Comparison of ENCODE assay signal across 1 cellular context in the genomic region with DNA sequence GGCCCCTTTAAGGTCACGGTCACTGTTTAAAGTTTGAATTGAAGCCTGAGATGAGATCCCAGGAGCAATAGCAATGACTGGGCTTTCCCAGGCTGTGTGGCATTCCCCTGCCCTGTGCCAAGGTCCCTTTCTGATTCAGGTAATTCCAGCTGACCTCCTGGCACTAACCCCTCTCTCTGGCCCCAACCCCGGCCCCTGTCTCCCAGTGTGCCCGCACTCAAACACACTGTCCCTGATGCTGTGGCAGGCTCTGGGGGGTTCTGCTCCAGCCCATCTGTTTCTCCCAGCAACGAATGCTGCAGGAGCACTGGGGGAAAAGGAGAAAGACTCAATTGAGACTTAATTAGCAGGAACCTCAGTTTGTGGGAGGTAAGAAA.
TF ChIP-seq lines count a peak whose summit lies in the region.

No MANE protein-coding gene starts in this region.

TF ChIP-seq in WTC11, 78 proteins besides CTCF, POLR2A, EP300 and RAD21 (continued from another document):
- TF ChIP-seq ATF1 (CRISPR knock-in tag; IDR thresholded peaks at IDR 0.05), result no peak
- TF ChIP-seq ZMAT4 (CRISPR knock-in tag; IDR thresholded peaks at IDR 0.05), result no peak
- TF ChIP-seq, protein P1, sequence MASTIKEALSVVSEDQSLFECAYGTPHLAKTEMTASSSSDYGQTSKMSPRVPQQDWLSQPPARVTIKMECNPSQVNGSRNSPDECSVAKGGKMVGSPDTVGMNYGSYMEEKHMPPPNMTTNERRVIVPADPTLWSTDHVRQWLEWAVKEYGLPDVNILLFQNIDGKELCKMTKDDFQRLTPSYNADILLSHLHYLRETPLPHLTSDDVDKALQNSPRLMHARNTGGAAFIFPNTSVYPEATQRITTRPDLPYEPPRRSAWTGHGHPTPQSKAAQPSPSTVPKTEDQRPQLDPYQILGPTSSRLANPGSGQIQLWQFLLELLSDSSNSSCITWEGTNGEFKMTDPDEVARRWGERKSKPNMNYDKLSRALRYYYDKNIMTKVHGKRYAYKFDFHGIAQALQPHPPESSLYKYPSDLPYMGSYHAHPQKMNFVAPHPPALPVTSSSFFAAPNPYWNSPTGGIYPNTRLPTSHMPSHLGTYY (CRISPR knock-in tag; IDR thresholded peaks at IDR 0.05), result no peak
- TF ChIP-seq JAZF1 (CRISPR knock-in tag; IDR thresholded peaks at IDR 0.05), result no peak
- TF ChIP-seq, protein P2, sequence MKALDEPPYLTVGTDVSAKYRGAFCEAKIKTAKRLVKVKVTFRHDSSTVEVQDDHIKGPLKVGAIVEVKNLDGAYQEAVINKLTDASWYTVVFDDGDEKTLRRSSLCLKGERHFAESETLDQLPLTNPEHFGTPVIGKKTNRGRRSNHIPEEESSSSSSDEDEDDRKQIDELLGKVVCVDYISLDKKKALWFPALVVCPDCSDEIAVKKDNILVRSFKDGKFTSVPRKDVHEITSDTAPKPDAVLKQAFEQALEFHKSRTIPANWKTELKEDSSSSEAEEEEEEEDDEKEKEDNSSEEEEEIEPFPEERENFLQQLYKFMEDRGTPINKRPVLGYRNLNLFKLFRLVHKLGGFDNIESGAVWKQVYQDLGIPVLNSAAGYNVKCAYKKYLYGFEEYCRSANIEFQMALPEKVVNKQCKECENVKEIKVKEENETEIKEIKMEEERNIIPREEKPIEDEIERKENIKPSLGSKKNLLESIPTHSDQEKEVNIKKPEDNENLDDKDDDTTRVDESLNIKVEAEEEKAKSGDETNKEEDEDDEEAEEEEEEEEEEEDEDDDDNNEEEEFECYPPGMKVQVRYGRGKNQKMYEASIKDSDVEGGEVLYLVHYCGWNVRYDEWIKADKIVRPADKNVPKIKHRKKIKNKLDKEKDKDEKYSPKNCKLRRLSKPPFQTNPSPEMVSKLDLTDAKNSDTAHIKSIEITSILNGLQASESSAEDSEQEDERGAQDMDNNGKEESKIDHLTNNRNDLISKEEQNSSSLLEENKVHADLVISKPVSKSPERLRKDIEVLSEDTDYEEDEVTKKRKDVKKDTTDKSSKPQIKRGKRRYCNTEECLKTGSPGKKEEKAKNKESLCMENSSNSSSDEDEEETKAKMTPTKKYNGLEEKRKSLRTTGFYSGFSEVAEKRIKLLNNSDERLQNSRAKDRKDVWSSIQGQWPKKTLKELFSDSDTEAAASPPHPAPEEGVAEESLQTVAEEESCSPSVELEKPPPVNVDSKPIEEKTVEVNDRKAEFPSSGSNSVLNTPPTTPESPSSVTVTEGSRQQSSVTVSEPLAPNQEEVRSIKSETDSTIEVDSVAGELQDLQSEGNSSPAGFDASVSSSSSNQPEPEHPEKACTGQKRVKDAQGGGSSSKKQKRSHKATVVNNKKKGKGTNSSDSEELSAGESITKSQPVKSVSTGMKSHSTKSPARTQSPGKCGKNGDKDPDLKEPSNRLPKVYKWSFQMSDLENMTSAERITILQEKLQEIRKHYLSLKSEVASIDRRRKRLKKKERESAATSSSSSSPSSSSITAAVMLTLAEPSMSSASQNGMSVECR (CRISPR knock-in tag; IDR thresholded peaks at IDR 0.05; ENCODE audit: borderline replicate concordance), result no peak
